Comparison of ENCODE assay signal across 10 cellular contexts in the genomic region with DNA sequence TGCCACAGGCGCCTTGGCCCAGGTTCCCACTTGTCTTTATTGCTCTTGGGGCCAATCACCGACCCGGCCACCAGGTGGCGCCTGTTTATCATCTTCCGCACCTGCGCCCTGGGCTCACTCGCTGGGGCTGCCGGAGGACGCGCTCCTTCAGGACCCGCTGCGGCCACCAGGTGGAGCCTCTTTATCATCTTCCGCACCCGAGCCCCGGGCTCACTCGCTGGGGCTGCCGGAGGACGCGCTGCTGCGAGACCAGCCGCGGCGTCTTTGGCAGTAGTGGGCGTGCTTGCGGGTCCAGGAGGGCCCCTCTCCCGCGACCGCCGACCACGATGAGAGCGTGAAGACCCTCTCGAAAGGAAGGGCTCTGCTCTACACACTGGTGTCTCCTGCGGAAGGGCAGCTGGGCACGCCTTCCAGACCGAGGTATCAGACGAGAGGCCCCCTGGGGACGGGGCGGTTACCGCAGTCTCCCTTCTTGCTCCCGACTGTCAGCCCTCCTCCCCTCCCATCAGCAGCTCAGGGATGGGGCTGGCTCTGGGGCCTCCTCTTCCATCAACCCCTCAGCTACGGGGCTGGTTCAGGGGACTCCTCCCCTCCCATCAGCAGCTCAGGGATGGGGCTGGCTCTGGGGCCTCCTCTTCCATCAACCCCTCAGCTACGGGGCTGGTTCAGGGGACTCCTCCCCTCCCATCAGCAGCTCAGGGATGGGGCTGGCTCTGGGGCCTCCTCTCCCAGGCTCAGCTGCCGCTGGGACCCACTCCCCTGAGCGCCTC. TPM values are rescaled to one million over a fixed set of nuclear protein-coding genes. Genes with fewer than 3 reads are reported as not detected.
DNase-seq lines count a peak whose midpoint lies in the region; ATAC-seq and TF ChIP-seq lines count a peak whose summit lies in the region.
"Not testable (repeated sequence)": the region's sequence is repeated elsewhere in the genome, so short reads cannot be mapped to it uniquely, and the experiment has no call there.
"Had no signal": no experiment of that assay in that cellular context is flagged by ENCODE, and none has a peak within 500 bp of the region (broad histone marks: within the 10 kb centered on the region; RNA-seq: fewer than 3 reads in every experiment).

No MANE protein-coding gene starts in this region.

- peak overlapping the region; percentile 6 to 52 for H3K4me3 ChIP-seq in cardiac fibroblast (replicated peaks in 1 of 2; ENCODE audit: low read depth in 2 of 2, low read length in 2 of 2)
- peak overlapping the region in 7 of 8 donors; percentile 10 to 79 (median 45) for H3K4me3 ChIP-seq in spleen

- peak; percentile 100 for ATAC-seq in GM18907 (IDR thresholded peaks at IDR 0.05; ENCODE audit: unreplicated experiment)
- ATAC-seq in HG03025 (IDR thresholded peaks at IDR 0.05; ENCODE audit: low FRiP score, unreplicated experiment): peak; percentile 99

- not testable (repeated sequence) for H3K36me3 ChIP-seq in spleen

- not testable (repeated sequence) for H3K27me3 ChIP-seq in spleen (replicated peaks in 1 of 7)

- not testable (repeated sequence) for H3K4me1 ChIP-seq in spleen

- H3K9me3 ChIP-seq in spleen: peaks cover 0 to 17% (median 5%) of the 10 kb centered on the region in 8 donors

- TF ChIP-seq POLR2A in spleen (IDR thresholded peaks at IDR 0.05): not testable (repeated sequence)

- WGBS in spleen, 5 donors: 4 to 26% (median 19%) methylated on average over 32 to 44 of the region's 44 CpGs

- TF ChIP-seq CTCF in cardiac fibroblast (IDR thresholded peaks at IDR 0.05; ENCODE audit: low read depth, low read length): peak; percentile 70
- TF ChIP-seq CTCF in spleen (IDR thresholded peaks at IDR 0.05 in 8 of 11, conservative IDR thresholded peaks at IDR 0.05 in 3 of 11): peak; percentile 73 to 97 (median 89)

- H3K27ac ChIP-seq in spleen: peak overlapping the region in 5 of 8 donors; percentile 43 to 83 (median 64)

- DNase-seq in 8988T (peak; percentile 33), NCI-H2171 (lab: John Stamatoyannopoulos, UW) (peak; percentile 93), cardiac fibroblast (ENCODE audit: low read depth in 2 of 2) (peak; percentile 41 to 79), inferior parietal cortex (ENCODE audit: extremely low spot score) (peak; percentile 62), spleen (peak; percentile 96)
- peak; percentile 41 to 87 for DNase-seq in activated CD4-positive, alpha-beta T cell treated with anti-CD3 and anti-CD28 coated beads for 4 hours

- intact Hi-C loops in spleen (cut with DNase I; ENCODE audit: low total_unique reads): not testable (repeated sequence)

RNA-seq across cellular contexts. Expression of gene OR2L8, which starts 11.5 kb away (rescaled TPM):
- total RNA-seq in spleen: 1 to 10 TPM in 5 of 7 donors, under 1 TPM in 2; 0.65 to 3.8 (median 1.8) TPM
- not detected for polyA plus RNA-seq in spleen
- polyA plus RNA-seq: A549 had no signal

RNA-seq across cellular contexts. Expression of gene OR2AJ1, which starts 12.5 kb away (rescaled TPM):
- total RNA-seq in spleen: 1 to 10 TPM in 3 of 7 donors, under 1 TPM in 3, not detected in 1; 0.52 to 2.1 (median 1.2) TPM
- under 1 TPM in 1 of 3 donors, not detected in 2; 0.03 TPM for polyA plus RNA-seq in spleen
- total RNA-seq: temporal lobe had no signal
- polyA plus RNA-seq: A549 had no signal

RNA-seq across cellular contexts. Expression of gene OR2T8, which starts 17.1 kb away (rescaled TPM):
- not detected for total RNA-seq in spleen
- under 1 TPM in 1 of 3 donors, not detected in 2; 0.06 TPM for polyA plus RNA-seq in spleen
- total RNA-seq: temporal lobe had no signal
- polyA plus RNA-seq: A549 had no signal

RNA-seq across cellular contexts. Expression of gene OR2AK2, which starts 27.9 kb away (rescaled TPM):
- total RNA-seq in spleen: 1 to 10 TPM in 4 of 7 donors, under 1 TPM in 3; 0.49 to 3.1 (median 1.5) TPM
- not detected for polyA plus RNA-seq in spleen
- total RNA-seq: temporal lobe had no signal
- polyA plus RNA-seq: A549 had no signal

RNA-seq across cellular contexts. Expression of gene OR2W3, which starts 41.8 kb away (rescaled TPM):
- 10 to 100 TPM in 1 of 7 donors, 1 to 10 TPM in 5, not detected in 1; 1.1 to 11.2 (median 4.7) TPM for total RNA-seq in spleen
- under 1 TPM in 2 of 3 donors, not detected in 1; 0.29 to 0.35 TPM for polyA plus RNA-seq in spleen
- polyA plus RNA-seq: A549 had no signal

Comparison
In these comparisons a context has a peak if more than half of its experiments do, and no peak if none do; other contexts are left out.
1. Peak in every context shown above with its lines: DNase-seq, ATAC-seq, H3K4me3 ChIP-seq and H3K27ac ChIP-seq.
2. DNase-seq: peak in every context shown above with its lines; median percentile 96 in spleen; 93 in NCI-H2171; 64 in activated CD4-positive, alpha-beta T cell treated with anti-CD3 and anti-CD28 coated beads for 4 hours; 62 in inferior parietal cortex; 60 in cardiac fibroblast; 33 in 8988T.